In the genomic region with DNA sequence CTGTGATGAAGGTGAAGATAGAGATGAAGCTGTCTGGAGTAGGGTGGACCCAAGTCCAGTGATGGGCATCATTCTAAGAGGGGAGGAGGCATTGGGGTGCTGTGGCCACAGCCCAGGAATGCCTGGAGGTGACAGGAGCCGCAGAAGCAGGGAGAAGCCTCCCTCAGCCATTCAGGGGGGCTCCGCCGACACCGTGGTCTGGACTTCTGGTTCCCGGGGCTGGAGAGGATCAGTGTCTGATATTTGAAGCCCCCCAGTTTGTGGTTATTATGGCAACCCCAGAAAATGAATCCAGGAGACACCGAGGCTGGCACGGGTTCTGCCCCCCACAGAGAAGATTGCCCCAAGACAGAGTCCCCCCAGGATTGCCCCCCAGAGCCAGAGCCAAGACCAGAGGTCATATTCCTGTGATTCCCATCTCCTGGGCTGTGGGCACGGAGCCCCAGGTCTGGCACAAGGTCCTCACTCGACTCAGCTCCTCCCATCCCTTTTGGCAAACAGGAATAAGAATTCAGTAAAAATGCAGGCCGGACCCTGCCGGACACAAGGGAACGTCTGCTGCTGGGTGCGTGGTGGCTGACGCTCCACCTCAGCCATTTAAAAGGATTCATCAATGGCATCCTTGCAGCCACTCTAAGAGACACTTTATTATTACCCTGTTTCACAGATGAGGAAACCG, we compare ENCODE assay signal across 2 cellular contexts.
TF ChIP-seq lines count a peak whose summit lies in the region.

No MANE protein-coding gene starts in this region.

TF ChIP-seq in SK-N-SH, 30 proteins besides CTCF, POLR2A, EP300 and RAD21 (continued from another document):
- TF ChIP-seq, protein P1, sequence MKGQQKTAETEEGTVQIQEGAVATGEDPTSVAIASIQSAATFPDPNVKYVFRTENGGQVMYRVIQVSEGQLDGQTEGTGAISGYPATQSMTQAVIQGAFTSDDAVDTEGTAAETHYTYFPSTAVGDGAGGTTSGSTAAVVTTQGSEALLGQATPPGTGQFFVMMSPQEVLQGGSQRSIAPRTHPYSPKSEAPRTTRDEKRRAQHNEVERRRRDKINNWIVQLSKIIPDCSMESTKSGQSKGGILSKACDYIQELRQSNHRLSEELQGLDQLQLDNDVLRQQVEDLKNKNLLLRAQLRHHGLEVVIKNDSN (IDR thresholded peaks at IDR 0.05; ENCODE audit: borderline replicate concordance, low read depth), result no peak
- TF ChIP-seq, protein P2, sequence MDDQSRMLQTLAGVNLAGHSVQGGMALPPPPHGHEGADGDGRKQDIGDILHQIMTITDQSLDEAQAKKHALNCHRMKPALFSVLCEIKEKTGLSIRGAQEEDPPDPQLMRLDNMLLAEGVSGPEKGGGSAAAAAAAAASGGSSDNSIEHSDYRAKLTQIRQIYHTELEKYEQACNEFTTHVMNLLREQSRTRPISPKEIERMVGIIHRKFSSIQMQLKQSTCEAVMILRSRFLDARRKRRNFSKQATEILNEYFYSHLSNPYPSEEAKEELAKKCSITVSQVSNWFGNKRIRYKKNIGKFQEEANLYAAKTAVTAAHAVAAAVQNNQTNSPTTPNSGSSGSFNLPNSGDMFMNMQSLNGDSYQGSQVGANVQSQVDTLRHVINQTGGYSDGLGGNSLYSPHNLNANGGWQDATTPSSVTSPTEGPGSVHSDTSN (IDR thresholded peaks at IDR 0.05), result no peak
- TF ChIP-seq, protein P3, sequence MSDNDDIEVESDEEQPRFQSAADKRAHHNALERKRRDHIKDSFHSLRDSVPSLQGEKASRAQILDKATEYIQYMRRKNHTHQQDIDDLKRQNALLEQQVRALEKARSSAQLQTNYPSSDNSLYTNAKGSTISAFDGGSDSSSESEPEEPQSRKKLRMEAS (IDR thresholded peaks at IDR 0.05; ENCODE audit: low read depth), result no peak
- no peak for TF ChIP-seq GABPA (IDR thresholded peaks at IDR 0.05; ENCODE audit: low read depth)
- no peak for TF ChIP-seq YY1 (IDR thresholded peaks at IDR 0.05; ENCODE audit: low read depth)
- no peak for TF ChIP-seq TAF1 (IDR thresholded peaks at IDR 0.05; ENCODE audit: borderline replicate concordance, low read depth, low read length)
- TF ChIP-seq RXRA (IDR thresholded peaks at IDR 0.05; ENCODE audit: borderline replicate concordance, low read depth), result no peak

TF ChIP-seq in SK-N-SH treated with all-trans-retinoic acid at 6 μM for 48 hours, 23 proteins besides CTCF, POLR2A, EP300 and RAD21 (continued from another document):
- TF ChIP-seq, protein P4, sequence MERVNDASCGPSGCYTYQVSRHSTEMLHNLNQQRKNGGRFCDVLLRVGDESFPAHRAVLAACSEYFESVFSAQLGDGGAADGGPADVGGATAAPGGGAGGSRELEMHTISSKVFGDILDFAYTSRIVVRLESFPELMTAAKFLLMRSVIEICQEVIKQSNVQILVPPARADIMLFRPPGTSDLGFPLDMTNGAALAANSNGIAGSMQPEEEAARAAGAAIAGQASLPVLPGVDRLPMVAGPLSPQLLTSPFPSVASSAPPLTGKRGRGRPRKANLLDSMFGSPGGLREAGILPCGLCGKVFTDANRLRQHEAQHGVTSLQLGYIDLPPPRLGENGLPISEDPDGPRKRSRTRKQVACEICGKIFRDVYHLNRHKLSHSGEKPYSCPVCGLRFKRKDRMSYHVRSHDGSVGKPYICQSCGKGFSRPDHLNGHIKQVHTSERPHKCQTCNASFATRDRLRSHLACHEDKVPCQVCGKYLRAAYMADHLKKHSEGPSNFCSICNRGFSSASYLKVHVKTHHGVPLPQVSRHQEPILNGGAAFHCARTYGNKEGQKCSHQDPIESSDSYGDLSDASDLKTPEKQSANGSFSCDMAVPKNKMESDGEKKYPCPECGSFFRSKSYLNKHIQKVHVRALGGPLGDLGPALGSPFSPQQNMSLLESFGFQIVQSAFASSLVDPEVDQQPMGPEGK (CRISPR knock-in tag; IDR thresholded peaks at IDR 0.05; ENCODE audit: borderline replicate concordance), result no peak
